Comparison of ENCODE assay signal across 28 cellular contexts in the genomic region with DNA sequence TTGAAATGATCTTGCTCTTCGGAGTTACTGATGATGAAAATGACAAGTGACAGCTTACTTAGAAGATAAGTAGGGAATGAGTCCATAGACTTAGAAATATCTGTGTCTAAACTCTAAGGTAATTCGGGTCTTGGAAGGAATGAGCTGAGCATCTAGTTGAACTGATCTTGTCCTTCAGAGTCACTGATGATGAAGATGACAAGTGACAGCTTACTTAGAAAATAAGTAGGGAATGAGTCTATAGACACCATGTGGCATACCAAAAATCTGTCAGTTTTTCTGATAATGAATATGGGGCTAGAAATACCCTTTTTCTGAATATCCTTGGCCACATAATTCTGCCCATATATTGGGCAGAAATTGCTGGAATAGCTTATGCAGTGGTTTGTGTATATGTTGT.
"Had no signal": no experiment of that assay in that cellular context is flagged by ENCODE, and none has a peak within 500 bp of the region (broad histone marks: within the 10 kb centered on the region; RNA-seq: fewer than 3 reads in every experiment).

No MANE protein-coding gene starts in this region.

- H3K36me3 Mint-ChIP-seq: natural killer cell; stimulated activated memory B cell treated with anti-CD40 and anti-IgM and Interleukin-4, amounts not matched to agents 10 μg/mL and 1 μg/mL and 100 μg/mL, for 72 hours had no signal

- H3K4me3 Mint-ChIP-seq: mesothelial cell of epicardium; naive B cell; natural killer cell; nephron progenitor cell; neural progenitor cell; stimulated activated memory B cell treated with anti-CD40 and anti-IgM and Interleukin-4, amounts not matched to agents 10 μg/mL and 1 μg/mL and 100 μg/mL, for 72 hours; stimulated activated naive CD8-positive, alpha-beta T cell treated with anti-CD3 and anti-CD28 coated beads, Interleukin-15, amount 100 ng/mL, for 72 hours; type B pancreatic cell had no signal

- H3K27me3 Mint-ChIP-seq: stimulated activated memory B cell treated with anti-CD40 and anti-IgM and Interleukin-4, amounts not matched to agents 10 μg/mL and 1 μg/mL and 100 μg/mL, for 72 hours; stimulated activated naive CD8-positive, alpha-beta T cell treated with anti-CD3 and anti-CD28 coated beads, Interleukin-15, amount 100 ng/mL, for 72 hours; type B pancreatic cell had no signal

- H3K27ac ChIP-seq: left lung, lower lobe of right lung, neural progenitor cell, neutrophil, parathyroid adenoma, psoas muscle, right atrium auricular region, right lobe of liver, uterus had no signal

- H3K79me2 ChIP-seq: parathyroid adenoma had no signal

- H3K4me3 ChIP-seq: left lung, lower lobe of right lung, neural progenitor cell, psoas muscle, right atrium auricular region, right lobe of liver, smooth muscle cell, tibial nerve, uterus had no signal

- H3K9ac ChIP-seq: neural progenitor cell, parathyroid adenoma had no signal

- H3K4me2 ChIP-seq: neural progenitor cell, smooth muscle cell had no signal

- H3K4me1 ChIP-seq: lower lobe of right lung, neural progenitor cell, parathyroid adenoma, psoas muscle, right lobe of liver, uterus had no signal

- H3K9me3 Mint-ChIP-seq: mesothelial cell of epicardium; naive B cell; natural killer cell; nephron progenitor cell; neural progenitor cell; stimulated activated memory B cell treated with anti-CD40 and anti-IgM and Interleukin-4, amounts not matched to agents 10 μg/mL and 1 μg/mL and 100 μg/mL, for 72 hours; stimulated activated naive CD8-positive, alpha-beta T cell treated with anti-CD3 and anti-CD28 coated beads, Interleukin-15, amount 100 ng/mL, for 72 hours; type B pancreatic cell had no signal

- ATAC-seq: left colon; left lung; lower lobe of right lung; natural killer cell; psoas muscle; right lobe of liver; stimulated activated memory B cell treated with anti-CD40 and anti-IgM and Interleukin-4, amounts not matched to agents 10 μg/mL and 1 μg/mL and 100 μg/mL, for 72 hours; stimulated activated naive CD8-positive, alpha-beta T cell treated with anti-CD3 and anti-CD28 coated beads, Interleukin-15, amount 100 ng/mL, for 72 hours had no signal

- H3K27me3 ChIP-seq: left lung, neural progenitor cell, neutrophil, right atrium auricular region, right lobe of liver, tibial nerve, uterus had no signal

- H3K9me3 ChIP-seq: left lung, lower lobe of right lung, neutrophil, psoas muscle, right atrium auricular region, right lobe of liver, tibial nerve, uterus had no signal

- H3K36me3 ChIP-seq: neutrophil, right lobe of liver had no signal

- DNase-seq: hippocampal formation; kidney; left colon; left lung; lower lobe of right lung; mammary epithelial cell; mesenchymal stem cell; naive B cell; natural killer cell; nephron progenitor cell; occipital lobe; psoas muscle; right lobe of liver; stimulated activated CD4-positive, alpha-beta T cell treated with anti-CD3 and anti-CD28 coated beads, Interleukin-2, amount 100 ng/mL, for 24 hours; stimulated activated CD4-positive, alpha-beta T cell treated with anti-CD3 and anti-CD28 coated beads, Interleukin-4, amount 100 ng/mL, for 1 hour; stimulated activated naive CD4-positive, alpha-beta T cell treated with Interleukin-2 at 50 U/mL for 16 hours; stimulated activated naive CD8-positive, alpha-beta T cell treated with anti-CD3 and anti-CD28 coated beads, Interleukin-15, amount 100 ng/mL, for 72 hours; substantia nigra; uterus had no signal

- H3K27ac Mint-ChIP-seq: mesothelial cell of epicardium; natural killer cell; nephron progenitor cell; neural progenitor cell; stimulated activated memory B cell treated with anti-CD40 and anti-IgM and Interleukin-4, amounts not matched to agents 10 μg/mL and 1 μg/mL and 100 μg/mL, for 72 hours; stimulated activated naive CD8-positive, alpha-beta T cell treated with anti-CD3 and anti-CD28 coated beads, Interleukin-15, amount 100 ng/mL, for 72 hours had no signal

- H3K4me1 Mint-ChIP-seq: naive B cell; natural killer cell; nephron progenitor cell; neural progenitor cell; stimulated activated memory B cell treated with anti-CD40 and anti-IgM and Interleukin-4, amounts not matched to agents 10 μg/mL and 1 μg/mL and 100 μg/mL, for 72 hours; stimulated activated naive CD8-positive, alpha-beta T cell treated with anti-CD3 and anti-CD28 coated beads, Interleukin-15, amount 100 ng/mL, for 72 hours had no signal
